8 cellular contexts compared by ENCODE assay signal in the genomic region with DNA sequence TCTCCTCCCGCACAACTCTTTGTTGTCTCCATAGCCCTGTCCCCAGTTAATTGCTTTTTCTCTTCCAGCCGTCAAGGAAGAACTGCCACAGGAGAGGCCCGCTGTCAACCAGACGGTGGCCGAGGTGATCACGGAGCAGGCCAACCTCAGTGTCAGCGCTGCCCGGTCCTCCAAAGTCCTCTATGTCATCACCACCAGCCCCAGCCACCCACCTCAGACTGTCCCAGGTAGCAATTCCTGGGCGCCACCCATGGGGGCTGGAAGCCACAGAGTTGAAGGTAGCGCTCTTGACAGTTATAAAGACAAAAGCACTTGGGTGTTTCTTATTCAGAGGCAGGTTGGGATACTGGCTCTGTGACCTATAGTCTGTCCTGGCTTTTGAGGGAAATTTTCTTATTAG.
"Had no signal": no experiment of that assay in that cellular context is flagged by ENCODE, and none has a peak within 500 bp of the region (broad histone marks: within the 10 kb centered on the region; RNA-seq: fewer than 3 reads in every experiment).

No MANE protein-coding gene starts in this region.

- H3K36me3 Mint-ChIP-seq: IgD-negative memory B cell had no signal

- H2AFZ ChIP-seq: GM23248 had no signal

- DNase-seq: GM23248, H9, HCEC 1CT, KG1 had no signal

- H3K4me3 Mint-ChIP-seq: H9, IgD-negative memory B cell had no signal

- FAIRE-seq: H1, H54, HTR-8/SVneo had no signal

- H3K9ac ChIP-seq: GM23248 had no signal

- H3K4me3 ChIP-seq: GM23248 had no signal

- H3K27ac ChIP-seq: GM23248 had no signal

- H3K27ac Mint-ChIP-seq: H9, IgD-negative memory B cell had no signal
